19 cellular contexts compared by ENCODE assay signal in genomic region chr6:91137286-91137685, GRCh38.
DNase-seq lines count a peak whose midpoint lies in the region; ATAC-seq and TF ChIP-seq lines count a peak whose summit lies in the region.
"Had no signal": no experiment of that assay in that cellular context is flagged by ENCODE, and none has a peak within 500 bp of the region (broad histone marks: within the 10 kb centered on the region; RNA-seq: fewer than 3 reads in every experiment).

No MANE protein-coding gene starts in this region.

- no peaks in the 10 kb centered on the region for H3K27me3 ChIP-seq in neural cell (ENCODE audit: insufficient read depth, low read depth, low read length)
- H3K27me3 ChIP-seq: BLaER1 treated with 17β-estradiol and CSF1 and Interleukin-3, amounts not matched to agents 10 nM and 100 nM had no signal

- no peaks in the 10 kb centered on the region for H3F3A ChIP-seq in neural cell (ENCODE audit: insufficient read depth, low read length, poor library complexity, severe bottlenecking)

- TF ChIP-seq RAD21 in neural cell (conservative IDR thresholded peaks at IDR 0.05), result no peak

- no peaks in the 10 kb centered on the region for H3K9me3 ChIP-seq in neural cell (ENCODE audit: low read length)
- H3K9me3 ChIP-seq: A549; BLaER1 treated with 17β-estradiol and CSF1 and Interleukin-3, amounts not matched to agents 10 nM and 100 nM; Caco-2 had no signal

- H3K27ac ChIP-seq in neural cell (ENCODE audit: low read length), result peak overlapping the region; percentile 96
- H3K27ac ChIP-seq: 22Rv1; A549; BLaER1 treated with 17β-estradiol and CSF1 and Interleukin-3, amounts not matched to agents 10 nM and 100 nM; C4-2B had no signal

- TF ChIP-seq EP300 in neural cell (conservative IDR thresholded peaks at IDR 0.05; ENCODE audit: poor library complexity, severe bottlenecking), result no peak

- H3K79me2 ChIP-seq in neural cell (replicated peaks; ENCODE audit: insufficient read depth, low read length), result no peaks in the 10 kb centered on the region

- no peak overlapping the region for H3K4me2 ChIP-seq in neural cell (ENCODE audit: low read length)
- H3K4me2 ChIP-seq: A549; BLaER1 treated with 17β-estradiol and CSF1 and Interleukin-3, amounts not matched to agents 10 nM and 100 nM had no signal

- no peak overlapping the region for H3K4me3 ChIP-seq in neural cell (ENCODE audit: low read length)
- H3K4me3 ChIP-seq: A549; BLaER1 treated with 17β-estradiol and CSF1 and Interleukin-3, amounts not matched to agents 10 nM and 100 nM; GM12878 had no signal

- H2AFZ ChIP-seq in neural cell (ENCODE audit: low read depth, low read length), result no peak overlapping the region

- no peak for TF ChIP-seq CTCF in neural cell (IDR thresholded peaks at IDR 0.05; ENCODE audit: poor library complexity, severe bottlenecking)

- in situ Hi-C loops in G401 (cut with HindIII; ENCODE audit: low sequenced_read_pairs), result no loop called here

- ATAC-seq in HG03108 (IDR thresholded peaks at IDR 0.05; ENCODE audit: unreplicated experiment), result no peak
- ATAC-seq: A549; CD8-positive, alpha-beta T cell; GM12878 had no signal

- DNase-seq in NCI-H446 treated with DMSO at 0.1 percent for 48 hours (lab: John Stamatoyannopoulos, UW), result peak; percentile 25
- DNase-seq in NCI-H446 (lab: John Stamatoyannopoulos, UW), result no peak
- peak; percentile 73 for DNase-seq in G401 (ENCODE audit: low spot score)
- peak; percentile 67 for DNase-seq in cerebellar cortex (ENCODE audit: low spot score)
- no peak for DNase-seq in NCI-H2107 treated with DMSO at 0.1 percent for 48 hours (lab: John Stamatoyannopoulos, UW; ENCODE audit: unreplicated experiment)
- DNase-seq: AML-193; Caco-2; Calu3; CD4-positive, alpha-beta T cell; CD8-positive, alpha-beta T cell; DMS79 treated with DMSO at 0.1 percent for 48 hours; GDM1 had no signal

- H3K9ac ChIP-seq in neural cell (ENCODE audit: low read length), result no peak overlapping the region
- H3K9ac ChIP-seq: BLaER1 treated with 17β-estradiol and CSF1 and Interleukin-3, amounts not matched to agents 10 nM and 100 nM had no signal

- no peaks in the 10 kb centered on the region for H3K36me3 ChIP-seq in neural cell (ENCODE audit: insufficient read depth, low read length)
- H3K36me3 ChIP-seq: BLaER1 treated with 17β-estradiol and CSF1 and Interleukin-3, amounts not matched to agents 10 nM and 100 nM had no signal

- no peaks in the 10 kb centered on the region for H3K9me2 ChIP-seq in neural cell (ENCODE audit: insufficient read depth, low read length)

- H4K20me1 ChIP-seq in neural cell (ENCODE audit: insufficient read depth), result no peaks in the 10 kb centered on the region
- H4K20me1 ChIP-seq: BLaER1 treated with 17β-estradiol and CSF1 and Interleukin-3, amounts not matched to agents 10 nM and 100 nM had no signal

TF ChIP-seq in neural cell, 6 proteins besides CTCF, POLR2A, EP300 and RAD21:
- no peak for TF ChIP-seq EZH2 (IDR thresholded peaks at IDR 0.05; ENCODE audit: borderline replicate concordance, insufficient read depth, low read length, poor library complexity, severe bottlenecking)
- no peak for TF ChIP-seq REST (IDR thresholded peaks at IDR 0.05; ENCODE audit: borderline replicate concordance)
- no peak for TF ChIP-seq SMC3 (conservative IDR thresholded peaks at IDR 0.05; ENCODE audit: poor library complexity)
- TF ChIP-seq TAF1 (IDR thresholded peaks at IDR 0.05; ENCODE audit: low read depth), result no peak
- TF ChIP-seq MXI1 (conservative IDR thresholded peaks at IDR 0.05; ENCODE audit: poor library complexity, severe bottlenecking), result no peak
- TF ChIP-seq POLR2AphosphoS5 (IDR thresholded peaks at IDR 0.05), result no peak

Comparison
In these comparisons a context has a peak if more than half of its experiments do, and no peak if none do; other contexts are left out.
1. DNase-seq: peak in NCI-H446 treated with DMSO at 0.1 percent for 48 hours (single experiment), G401 (single experiment) and cerebellar cortex (single experiment); none in NCI-H446 (0 of 2) and NCI-H2107 treated with DMSO at 0.1 percent for 48 hours (single experiment).